12 cellular contexts compared by ENCODE assay signal in genomic region chr4:67581208-67581857, GRCh38. TPM values are rescaled to one million over a fixed set of nuclear protein-coding genes. Genes with fewer than 3 reads are reported as not detected.
DNase-seq lines count a peak whose midpoint lies in the region; ATAC-seq and TF ChIP-seq lines count a peak whose summit lies in the region.
"Had no signal": no experiment of that assay in that cellular context is flagged by ENCODE, and none has a peak within 500 bp of the region (broad histone marks: within the 10 kb centered on the region; RNA-seq: fewer than 3 reads in every experiment).

No MANE protein-coding gene starts in this region.

- H2BK120ac ChIP-seq in mesenchymal stem cell (ENCODE audit: low read depth, low read length) = no peak overlapping the region

- H3K36me3 ChIP-seq in DND-41 (ENCODE audit: insufficient read depth, low read length) (no peaks in the 10 kb centered on the region), mesenchymal stem cell (ENCODE audit: control insufficient read depth in 1 of 2, insufficient read depth in 2 of 2, low read depth in 1 of 2, low read length in 2 of 2) (no peaks in the 10 kb centered on the region)
- H3K36me3 ChIP-seq: ascending aorta had no signal

- no peak overlapping the region for H4K8ac ChIP-seq in mesenchymal stem cell (ENCODE audit: low read length)

- H3K18ac ChIP-seq in mesenchymal stem cell (ENCODE audit: low read depth in 1 of 2, low read length in 2 of 2) = no peak overlapping the region

- H3K27me3 ChIP-seq in DND-41 (ENCODE audit: insufficient read depth, low read length, poor library complexity) (no peaks in the 10 kb centered on the region), mesenchymal stem cell (ENCODE audit: control insufficient read depth in 1 of 2, insufficient read depth in 1 of 2, low read length in 2 of 2) (peaks cover 0 to 2% of the 10 kb centered on the region in 2 experiments)
- H3K27me3 ChIP-seq: ascending aorta had no signal

- no peaks in the 10 kb centered on the region for H3K79me1 ChIP-seq in mesenchymal stem cell (replicated peaks; ENCODE audit: low read length, poor library complexity, severe bottlenecking)

- no peak overlapping the region for H2BK5ac ChIP-seq in mesenchymal stem cell (ENCODE audit: low read depth, low read length, poor library complexity, severe bottlenecking)

- no peak overlapping the region for H3K4ac ChIP-seq in mesenchymal stem cell (ENCODE audit: low read depth in 1 of 2, low read length in 2 of 2)

- H3K36me3 Mint-ChIP-seq in activated naive CD4-positive, alpha-beta T cell treated with anti-CD3 and anti-CD28 coated beads, Interleukin-2, amount 50 U/mL, for 72 hours = peaks cover 0 to 14% of the 10 kb centered on the region in 2 donors

- H3K9me3 ChIP-seq in DND-41 (ENCODE audit: insufficient read depth, low read length, severe bottlenecking) (no peaks in the 10 kb centered on the region), mesenchymal stem cell (ENCODE audit: control insufficient read depth, low read length) (no peaks in the 10 kb centered on the region)
- H3K9me3 ChIP-seq: ascending aorta had no signal

- H3K27ac ChIP-seq in DND-41 (ENCODE audit: low read length) (peak overlapping the region; percentile 23), mesenchymal stem cell (ENCODE audit: low read length, poor library complexity, severe bottlenecking) (no peak overlapping the region)
- H3K27ac ChIP-seq: ascending aorta had no signal

- H3K23ac ChIP-seq in mesenchymal stem cell (ENCODE audit: low read length in 2 of 2) = no peak overlapping the region

- H4K91ac ChIP-seq in mesenchymal stem cell (ENCODE audit: low read length) = no peak overlapping the region

- H3K4me3 ChIP-seq in DND-41 (ENCODE audit: low read depth in 1 of 2, low read length in 2 of 2) = no peak overlapping the region
- H3K4me3 ChIP-seq in mesenchymal stem cell (ENCODE audit: insufficient read depth in 1 of 2, low read depth in 1 of 2, low read length in 2 of 2) = no peak overlapping the region
- H3K4me3 ChIP-seq: ascending aorta had no signal

- H2AK5ac ChIP-seq in mesenchymal stem cell (ENCODE audit: low read length, severe bottlenecking) = no peak overlapping the region

- H2AFZ ChIP-seq in DND-41 (ENCODE audit: low read depth, low read length) (0 out of 2 replicates have a peak overlapping the region, but pooled peaks have one; percentile 3), mesenchymal stem cell (ENCODE audit: low read depth, low read length) (no peak overlapping the region)

- no peak overlapping the region for H2BK15ac ChIP-seq in mesenchymal stem cell (ENCODE audit: low read depth, poor library complexity, severe bottlenecking)

- TF ChIP-seq CTCF in DND-41 (IDR thresholded peaks at IDR 0.05; ENCODE audit: borderline replicate concordance, extremely low read depth, low read length, poor library complexity, severe bottlenecking) = no peak

- ATAC-seq in DND-41 (ENCODE audit: insufficient read depth, low read depth) (peak; percentile 96), GM19351 (IDR thresholded peaks at IDR 0.05; ENCODE audit: unreplicated experiment) (peak; percentile 46), HG03135 (IDR thresholded peaks at IDR 0.05; ENCODE audit: unreplicated experiment) (peak; percentile 35), HG03025 (IDR thresholded peaks at IDR 0.05; ENCODE audit: low FRiP score, unreplicated experiment) (no peak), GM19455 (IDR thresholded peaks at IDR 0.05; ENCODE audit: unreplicated experiment) (no peak)
- peak; percentile 72 to 78 for ATAC-seq in activated naive CD4-positive, alpha-beta T cell treated with anti-CD3 and anti-CD28 coated beads, Interleukin-2, amount 50 U/mL, for 72 hours

- WGBS in mesenchymal stem cell = 84% methylated on average over 6 of the region's 8 CpGs

- H3K4me2 ChIP-seq in DND-41 (ENCODE audit: insufficient read depth, low read length) (peak overlapping the region; percentile 41; the same call in 1 of the 2 replicates), mesenchymal stem cell (ENCODE audit: low read length, poor library complexity, severe bottlenecking) (no peak overlapping the region)

- peaks cover 0 to 7% of the 10 kb centered on the region in 2 donors for H3K9me3 Mint-ChIP-seq in activated naive CD4-positive, alpha-beta T cell treated with anti-CD3 and anti-CD28 coated beads, Interleukin-2, amount 50 U/mL, for 72 hours

- H3K4me1 ChIP-seq in DND-41 (ENCODE audit: insufficient read depth, low read length) = peaks cover 25% of the 10 kb centered on the region
- H3K4me1 ChIP-seq in mesenchymal stem cell (ENCODE audit: control insufficient read depth, insufficient read depth, low read depth, low read length) = no peaks in the 10 kb centered on the region
- H3K4me1 ChIP-seq: ascending aorta had no signal

- no peaks in the 10 kb centered on the region for H4K20me1 ChIP-seq in DND-41 (ENCODE audit: insufficient read depth, low read length)

- H3K9ac ChIP-seq in DND-41 (ENCODE audit: low read depth, low read length) (no peak overlapping the region), mesenchymal stem cell (ENCODE audit: low read length) (no peak overlapping the region)

- no peak overlapping the region for H3K14ac ChIP-seq in mesenchymal stem cell (ENCODE audit: low read length in 2 of 2)

- no peak overlapping the region for H2BK12ac ChIP-seq in mesenchymal stem cell (ENCODE audit: low read length in 2 of 2)

- H3K27ac Mint-ChIP-seq in activated naive CD4-positive, alpha-beta T cell treated with anti-CD3 and anti-CD28 coated beads, Interleukin-2, amount 50 U/mL, for 72 hours = peak overlapping the region; percentile 16 to 31

- DNase-seq in DND-41 (peak; percentile 26), germinal center (ENCODE audit: low spot score) (no peak), mesenchymal stem cell (no peak)
- DNase-seq in activated naive CD4-positive, alpha-beta T cell treated with anti-CD3 and anti-CD28 coated beads, Interleukin-2, amount 50 U/mL, for 72 hours (ENCODE audit: low spot score in 2 of 2) = no peak
- DNase-seq: DMS 273 treated with DMSO at 0.1 percent for 48 hours, NCI-H1417, SW 1271 had no signal

- no peaks in the 10 kb centered on the region for H3K79me2 ChIP-seq in DND-41 (ENCODE audit: insufficient read depth, low read length)

RNA-seq across cellular contexts. Expression of gene STAP1, which starts 22.8 kb away (rescaled TPM):
- total RNA-seq in activated naive CD4-positive, alpha-beta T cell treated with anti-CD3 and anti-CD28 coated beads, Interleukin-2, amount 50 U/mL, for 72 hours = 10 to 100 TPM; 10.4 to 10.9 TPM
- polyA plus RNA-seq in mesenchymal stem cell (2013, experiment 1 of 2) = not detected
- polyA plus RNA-seq in mesenchymal stem cell (2013, experiment 2 of 2) = not detected
- total RNA-seq: ascending aorta had no signal

RNA-seq across cellular contexts. Expression of gene CENPC, which starts 36.0 kb away (rescaled TPM):
- 10 to 100 TPM; 34.7 to 74.0 TPM for total RNA-seq in activated naive CD4-positive, alpha-beta T cell treated with anti-CD3 and anti-CD28 coated beads, Interleukin-2, amount 50 U/mL, for 72 hours
- 6.0 TPM for polyA plus RNA-seq in mesenchymal stem cell (2013, experiment 1 of 2)
- polyA plus RNA-seq in mesenchymal stem cell (2013, experiment 2 of 2) = 6.6 TPM

Comparison
In these comparisons a context has a peak if more than half of its experiments do, and no peak if none do; other contexts are left out.
1. ATAC-seq: peak in DND-41 (single experiment), GM19351 (single experiment), HG03135 (single experiment) and activated naive CD4-positive, alpha-beta T cell treated with anti-CD3 and anti-CD28 coated beads, Interleukin-2, amount 50 U/mL, for 72 hours (2 of 2); none in HG03025 (single experiment) and GM19455 (single experiment).